16 cellular contexts compared by ENCODE assay signal in genomic region chr1:174399211-174399610, GRCh38. TPM values are rescaled to one million over a fixed set of nuclear protein-coding genes. Genes with fewer than 3 reads are reported as not detected.
"Had no signal": no experiment of that assay in that cellular context is flagged by ENCODE, and none has a peak within 500 bp of the region (broad histone marks: within the 10 kb centered on the region; RNA-seq: fewer than 3 reads in every experiment).

No MANE protein-coding gene starts in this region.

- H3K27ac ChIP-seq: gastroesophageal sphincter, left ventricle myocardium inferior, right lobe of liver, stomach, testis, upper lobe of left lung had no signal

- H3K9ac ChIP-seq: SK-N-SH had no signal

- H3K4me2 ChIP-seq: SK-N-SH had no signal

- H3K4me3 ChIP-seq: gastroesophageal sphincter, left ventricle myocardium inferior, right lobe of liver, stomach, testis, upper lobe of left lung had no signal

- H3K9me3 ChIP-seq: gastroesophageal sphincter, left ventricle myocardium inferior, right lobe of liver, SK-N-SH, stomach, testis, upper lobe of left lung had no signal

- DNase-seq: activated CD4-positive, alpha-beta T cell treated with anti-CD3 and anti-CD28 coated beads for 36 hours; activated CD8-positive, alpha-beta T cell treated with anti-CD3 and anti-CD28 coated beads for 36 hours; activated naive CD8-positive, alpha-beta T cell treated with anti-CD3 and anti-CD28 coated beads for 36 hours; islet precursor cell; left ventricle myocardium inferior; mesendoderm; occipital lobe; right lobe of liver; SK-N-SH; stomach; T-helper 1 cell; T1000; testis; upper lobe of left lung had no signal

- H3K4me1 ChIP-seq: gastroesophageal sphincter, left ventricle myocardium inferior, right lobe of liver, stomach, testis, upper lobe of left lung had no signal

- H3K27me3 ChIP-seq: gastroesophageal sphincter, right lobe of liver, stomach, testis, upper lobe of left lung had no signal

- H3K36me3 ChIP-seq: right lobe of liver, upper lobe of left lung had no signal

- ATAC-seq: activated CD4-positive, alpha-beta T cell treated with anti-CD3 and anti-CD28 coated beads for 36 hours; activated CD8-positive, alpha-beta T cell treated with anti-CD3 and anti-CD28 coated beads for 36 hours; gastroesophageal sphincter; right lobe of liver had no signal

RNA-seq across cellular contexts. Expression of gene GPR52, which starts 48.6 kb away (rescaled TPM):
- total RNA-seq: epithelial cell of proximal tubule had no signal
- polyA plus RNA-seq: stomach had no signal
